In genomic region chr3:139937674-139938279, GRCh38 we compare ENCODE assay signal across 10 cellular contexts. TPM values are rescaled to one million over a fixed set of nuclear protein-coding genes. Genes with fewer than 3 reads are reported as not detected.
DNase-seq lines count a peak whose midpoint lies in the region; ATAC-seq, FAIRE-seq and TF ChIP-seq lines count a peak whose summit lies in the region.
"Had no signal": no experiment of that assay in that cellular context is flagged by ENCODE, and none has a peak within 500 bp of the region (broad histone marks: within the 10 kb centered on the region; RNA-seq: fewer than 3 reads in every experiment).

No MANE protein-coding gene starts in this region.

- no peak overlapping the region for H2BK15ac ChIP-seq in mesendoderm (replicated peaks; ENCODE audit: low read depth)

- FAIRE-seq in D721Med (lab: Jason Lieb, UNC) = peak; percentile 67

- peak; percentile 36 for DNase-seq in D721Med (ENCODE audit: insufficient read length, low spot score)
- peak; percentile 2 for DNase-seq in HFFc6
- peak; percentile 69 to 77 for DNase-seq in NOMO-1 (lab: John Stamatoyannopoulos, UW; ENCODE audit: unreplicated experiment in 2 of 2)
- DNase-seq in dermis blood vessel endothelial cell = peak; percentile 59
- peak; percentile 44 for DNase-seq in mesendoderm
- no peak for DNase-seq in cortex of kidney (lab: John Stamatoyannopoulos, UW)

- H3K79me2 ChIP-seq in mesendoderm (ENCODE audit: control insufficient read depth, insufficient read depth, low read length) = no peaks in the 10 kb centered on the region

- no peak overlapping the region for H4K8ac ChIP-seq in mesendoderm (ENCODE audit: low read depth, low read length)

- ATAC-seq in HG02588 (IDR thresholded peaks at IDR 0.05; ENCODE audit: unreplicated experiment) = no peak
- no peak for ATAC-seq in GM21447 (IDR thresholded peaks at IDR 0.05; ENCODE audit: unreplicated experiment)

- H2AK5ac ChIP-seq in mesendoderm (ENCODE audit: low read length) = no peak overlapping the region

- no peak overlapping the region for H2BK120ac ChIP-seq in mesendoderm (ENCODE audit: low read depth, low read length)

- H3K9me3 Mint-ChIP-seq in HFFc6 = peaks cover 17% of the 10 kb centered on the region

- H4K5ac ChIP-seq in mesendoderm (ENCODE audit: low read length) = no peak overlapping the region

- no peak overlapping the region for H3K56ac ChIP-seq in mesendoderm (ENCODE audit: low read length)

- no peak overlapping the region for H3K18ac ChIP-seq in mesendoderm (ENCODE audit: low read length)

- TF ChIP-seq CTCF in D721Med (IDR thresholded peaks at IDR 0.05; ENCODE audit: insufficient read depth, missing control alignments) (peak; percentile 78), HFFc6 (IDR thresholded peaks at IDR 0.05) (peak; percentile 74)

- no peak overlapping the region for H3K23ac ChIP-seq in mesendoderm (ENCODE audit: low read length)

- H3K27ac Mint-ChIP-seq in HFFc6 = no peak overlapping the region

- no peak overlapping the region for H3K4me3 ChIP-seq in mesendoderm (ENCODE audit: low read length)
- H3K4me3 ChIP-seq: SJSA1 had no signal

- no peaks in the 10 kb centered on the region for H3K36me3 Mint-ChIP-seq in HFFc6 (ENCODE audit: low read depth)

- H3K79me1 ChIP-seq in mesendoderm (ENCODE audit: low read length) = no peaks in the 10 kb centered on the region

- no CpG with 5 or more reads among the region's 8 CpGs for WGBS in mesendoderm (ENCODE audit: extremely low coverage, insufficient coverage, low lambda C conversion rate)

- no peaks in the 10 kb centered on the region; the same call in 1 of the 2 replicates for H3K27me3 Mint-ChIP-seq in HFFc6 (ENCODE audit: insufficient read depth)

- H3K4me3 Mint-ChIP-seq in HFFc6 = no peak overlapping the region

- H3K9ac ChIP-seq in mesendoderm (ENCODE audit: low read length) = no peak overlapping the region

- H3K27me3 ChIP-seq in mesendoderm (ENCODE audit: insufficient read depth, low read length, poor library complexity) = peaks cover 11% of the 10 kb centered on the region

- H3K27ac ChIP-seq in mesendoderm (ENCODE audit: low read depth, low read length) = no peak overlapping the region
- H3K27ac ChIP-seq: neutrophil, SJSA1 had no signal

- H3K4me1 ChIP-seq in mesendoderm (ENCODE audit: control insufficient read depth, low read depth, low read length) = no peaks in the 10 kb centered on the region

- H3K4me2 ChIP-seq in mesendoderm (ENCODE audit: low read length) = no peak overlapping the region

- no peak overlapping the region for H3K4ac ChIP-seq in mesendoderm (ENCODE audit: low read depth, low read length)

- H3K4me1 Mint-ChIP-seq in HFFc6 (ENCODE audit: low read depth) = no peaks in the 10 kb centered on the region

- H3K36me3 ChIP-seq in mesendoderm (ENCODE audit: control insufficient read depth, insufficient read depth, low read length) = no peaks in the 10 kb centered on the region
- H3K36me3 ChIP-seq: neutrophil, SJSA1 had no signal

- no peak overlapping the region for H2BK5ac ChIP-seq in mesendoderm (ENCODE audit: low read length)

RNA-seq across cellular contexts. Expression of gene CLSTN2, which starts 2.8 kb away (rescaled TPM):
- under 1 TPM in 1 of 6 experiments, not detected in 5; 0.05 TPM for total RNA-seq in HFFc6 (2021; fragmentation: NEBNext Ultra II Directional; extraction: Animal tissue kit (Norgen Biotek cat#: 25700))
- 0.17 and 0.23 TPM in 2 replicates for total RNA-seq in dermis blood vessel endothelial cell
- 0.11 TPM for polyA plus RNA-seq in mesendoderm (2013, experiment 1 of 2)
- polyA plus RNA-seq in mesendoderm (2013, experiment 2 of 2) = 0.14 TPM
